Comparison of ENCODE assay signal across 16 cellular contexts in the genomic region with DNA sequence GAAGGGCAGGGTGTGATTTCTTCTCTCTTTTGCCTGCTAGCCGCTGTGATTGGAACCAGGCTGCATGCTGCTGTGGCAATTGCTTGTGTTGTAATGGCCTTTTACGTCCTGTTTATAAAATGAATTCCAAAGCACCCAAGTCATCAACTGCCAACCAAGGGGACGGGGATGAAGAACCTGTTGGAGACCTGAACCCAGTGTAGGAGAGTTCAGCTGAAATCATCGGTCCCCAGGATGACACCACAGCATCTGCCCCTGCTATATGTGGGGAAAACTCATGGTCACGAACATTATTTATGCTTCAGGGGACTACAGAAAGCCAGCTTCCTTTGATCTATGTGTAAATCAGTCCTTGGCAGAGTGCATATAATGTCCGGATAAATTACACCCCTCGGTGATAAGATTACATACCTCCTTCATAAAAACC. TPM values are rescaled to one million over a fixed set of nuclear protein-coding genes. Genes with fewer than 3 reads are reported as not detected.
DNase-seq lines count a peak whose midpoint lies in the region; ATAC-seq, FAIRE-seq and TF ChIP-seq lines count a peak whose summit lies in the region.
"Had no signal": no experiment of that assay in that cellular context is flagged by ENCODE, and none has a peak within 500 bp of the region (broad histone marks: within the 10 kb centered on the region; RNA-seq: fewer than 3 reads in every experiment).

No MANE protein-coding gene starts in this region.

- WGBS in K562 (ENCODE audit: insufficient coverage, low coverage, missing lambda C conversion rate) = 80% methylated on average over 7 of the region's 7 CpGs

- peaks cover 0 to 3% (median 0%) of the 10 kb centered on the region in 5 donors for H3K9me3 Mint-ChIP-seq in CD8-positive, alpha-beta memory T cell
- H3K9me3 Mint-ChIP-seq in progenitor cell of endocrine pancreas (ENCODE audit: low read depth) = no peaks in the 10 kb centered on the region

- peak overlapping the region in 2 of 8 donors; percentile 47 to 58 for H3K27ac Mint-ChIP-seq in CD8-positive, alpha-beta memory T cell
- no peak overlapping the region for H3K27ac Mint-ChIP-seq in progenitor cell of endocrine pancreas

- no peak overlapping the region for H2AFZ ChIP-seq in K562 (ENCODE audit: low read depth, low read length)

- H3K27me3 ChIP-seq in K562 (ENCODE audit: control insufficient read depth in 2 of 2, insufficient read depth in 2 of 2, low read length in 2 of 2) (no peaks in the 10 kb centered on the region), muscle layer of colon (ENCODE audit: control insufficient read depth in 1 of 2, insufficient read depth in 2 of 2, low read length in 2 of 2) (no peaks in the 10 kb centered on the region)
- no peaks in the 10 kb centered on the region for H3K27me3 ChIP-seq in CD8-positive, alpha-beta memory T cell (ENCODE audit: insufficient read depth, low read length, poor library complexity, severe bottlenecking)
- H3K27me3 ChIP-seq: BE2C had no signal

- H4K20me1 ChIP-seq in K562 (replicated peaks; ENCODE audit: control insufficient read depth, insufficient read depth, low read length) = no peaks in the 10 kb centered on the region

- H3K4me2 ChIP-seq in K562 (ENCODE audit: insufficient read depth, low read length) = no peak overlapping the region

- ATAC-seq in K562 = no peak
- ATAC-seq in GM21576 (IDR thresholded peaks at IDR 0.05; ENCODE audit: unreplicated experiment) = no peak
- ATAC-seq: SK-N-SH treated with all-trans-retinoic acid at 6 μM for 48 hours had no signal

- peak; percentile 63 for DNase-seq in AG08396 (ENCODE audit: low spot score)
- DNase-seq in HCEC 1CT = peak; percentile 55
- no peak for DNase-seq in K562 (ENCODE audit: extremely low read depth in 1 of 4, low spot score in 3 of 4)
- DNase-seq in caudate nucleus (lab: John Stamatoyannopoulos, UW) = no peak
- no peak for DNase-seq in CD8-positive, alpha-beta memory T cell
- DNase-seq in progenitor cell of endocrine pancreas (ENCODE audit: low spot score, unreplicated experiment) = no peak
- DNase-seq: activated CD8-positive, alpha-beta memory T cell treated with anti-CD3 and anti-CD28 coated beads for 24 hours; BE2C; NCI-H1048; posterior cingulate gyrus had no signal

- CTCF ChIA-PET in K562 (lab: Yijun Ruan, JAX; ENCODE audit: low intra/inter-chr PET ratio) = no interaction called here
- CTCF ChIA-PET in CD8-positive, alpha-beta memory T cell (lab: Charles Lee) = interaction anchor here (0.6 kb wide), 1 partner anchor 9 kb away, joined by 3 read pairs; no protein-coding TSS in a partner anchor

- H3K4me3 ChIP-seq in K562 = no peak overlapping the region
- H3K4me3 ChIP-seq in muscle layer of colon (ENCODE audit: low read depth in 1 of 2, low read length in 2 of 2) = no peak overlapping the region
- H3K4me3 ChIP-seq in CD8-positive, alpha-beta memory T cell (ENCODE audit: low read length) = no peak overlapping the region

- intact Hi-C loops in K562 (cut with micrococcal nuclease) = no loop called here

- no peak for TF ChIP-seq RAD21 in K562 (CRISPR knock-in tag; conservative IDR thresholded peaks at IDR 0.05 in 1 of 2, IDR thresholded peaks at IDR 0.05 in 1 of 2)

- TF ChIP-seq EP300 in K562 (IDR thresholded peaks at IDR 0.05; ENCODE audit: low read length) = no peak

- no peak for TF ChIP-seq CTCF in K562 (IDR thresholded peaks at IDR 0.05 in 2 of 3, conservative IDR thresholded peaks at IDR 0.05 in 1 of 3; ENCODE audit: insufficient read depth in 2 of 3, low read depth in 1 of 3, low read length in 3 of 3)
- TF ChIP-seq CTCF in progenitor cell of endocrine pancreas (IDR thresholded peaks at IDR 0.05; ENCODE audit: unreplicated experiment) = no peak

- POLR2A ChIA-PET in K562 (lab: Yijun Ruan, JAX) = interaction anchor here (0.6 to 0.9 kb wide), 3 partner anchors 12 to 37 kb away, joined by 3 read pairs; no protein-coding TSS in a partner anchor
- POLR2A ChIA-PET in CD8-positive, alpha-beta memory T cell (lab: Charles Lee) = interaction anchor here (1.1 kb wide), 1 partner anchor 18 kb away, joined by 3 read pairs; a partner anchor contains a TSS

- peaks cover 0 to 56% (median 6%) of the 10 kb centered on the region in 3 donors for H3K36me3 Mint-ChIP-seq in CD8-positive, alpha-beta memory T cell
- peaks cover 8% of the 10 kb centered on the region for H3K36me3 Mint-ChIP-seq in progenitor cell of endocrine pancreas (ENCODE audit: insufficient read depth)

- H3K9ac ChIP-seq in K562 (ENCODE audit: insufficient read depth in 1 of 2, low read depth in 2 of 2, low read length in 2 of 2) = no peak overlapping the region; a peak in 1 of 4 replicates
- H3K9ac ChIP-seq in muscle layer of colon (ENCODE audit: low read length) = peak overlapping the region; percentile 69

- H3K4me3 Mint-ChIP-seq in CD8-positive, alpha-beta memory T cell = peak overlapping the region in 1 of 7 donors; percentile 25
- H3K4me3 Mint-ChIP-seq in progenitor cell of endocrine pancreas (ENCODE audit: low read depth) = no peak overlapping the region

- no peak overlapping the region for H3K27ac ChIP-seq in K562 (ENCODE audit: extremely low read depth, low read depth, low read length)
- peak overlapping the region; percentile 78 for H3K27ac ChIP-seq in muscle layer of colon (ENCODE audit: low read depth, low read length)
- H3K27ac ChIP-seq in caudate nucleus (ENCODE audit: low read depth, low read length) = no peak overlapping the region
- H3K27ac ChIP-seq in CD8-positive, alpha-beta memory T cell (ENCODE audit: low read depth, low read length) = no peak overlapping the region

- BruUV-seq in K562 (replicated peaks; lab: Mats Ljungman, UMichigan) = no TSS peak

- H3K27me3 Mint-ChIP-seq in CD8-positive, alpha-beta memory T cell = no peaks in the 10 kb centered on the region
- H3K27me3 Mint-ChIP-seq in progenitor cell of endocrine pancreas = no peaks in the 10 kb centered on the region

- FAIRE-seq in K562 (lab: Jason Lieb, UNC) = no peak
- FAIRE-seq: colon, GM12892 had no signal

- H3K4me1 Mint-ChIP-seq in CD8-positive, alpha-beta memory T cell = peaks cover 32 to 45% (median 43%) of the 10 kb centered on the region in 3 donors
- peaks cover 16% of the 10 kb centered on the region for H3K4me1 Mint-ChIP-seq in progenitor cell of endocrine pancreas (ENCODE audit: low read depth)

- in situ Hi-C loops in K562 (cut with MboI) = no loop called here

- peaks cover 71% of the 10 kb centered on the region for H3K79me2 ChIP-seq in K562 (ENCODE audit: control insufficient read depth, insufficient read depth, low read length)

- H3K36me3 ChIP-seq in K562 (ENCODE audit: control insufficient read depth, insufficient read depth, low read length) (peaks cover 48% of the 10 kb centered on the region), muscle layer of colon (ENCODE audit: insufficient read depth, low read length) (peaks cover 24% of the 10 kb centered on the region)
- H3K36me3 ChIP-seq in CD8-positive, alpha-beta memory T cell (ENCODE audit: insufficient read depth, low read length) = peaks cover 4% of the 10 kb centered on the region

- H3K4me1 ChIP-seq in K562 (replicated peaks in 1 of 2; ENCODE audit: control insufficient read depth in 2 of 2, insufficient read depth in 2 of 2, low read length in 2 of 2) (peaks cover 3 to 25% of the 10 kb centered on the region in 2 experiments; a peak in 4 of 5 replicates), muscle layer of colon (ENCODE audit: insufficient read depth, low read length) (peaks cover 33% of the 10 kb centered on the region)
- peaks cover 23% of the 10 kb centered on the region for H3K4me1 ChIP-seq in CD8-positive, alpha-beta memory T cell (ENCODE audit: insufficient read depth, low read length)
- H3K4me1 ChIP-seq: BE2C had no signal

- no peaks in the 10 kb centered on the region for H3K9me3 ChIP-seq in K562 (replicated peaks; ENCODE audit: control insufficient read depth, insufficient read depth, low read depth, low read length)
- no peaks in the 10 kb centered on the region for H3K9me3 ChIP-seq in muscle layer of colon (ENCODE audit: low read length)
- H3K9me3 ChIP-seq in CD8-positive, alpha-beta memory T cell (ENCODE audit: low read length) = peaks cover 2% of the 10 kb centered on the region
- H3K9me3 ChIP-seq: BE2C had no signal

- no peak for TF ChIP-seq POLR2A in K562 (conservative IDR thresholded peaks at IDR 0.05)

- no peaks in the 10 kb centered on the region for H3K9me1 ChIP-seq in K562 (ENCODE audit: control insufficient read depth, insufficient read depth, low read length)

RNA-seq across cellular contexts. Expression of a gene that starts 3.8 kb away (rescaled TPM):
- 18.1 and 23.4 TPM in 2 replicates for total RNA-seq in K562 (2011; cell fraction: chromatin; rRNA removed; ENCODE audit: low replicate concordance)
- 17.2 and 20.7 TPM in 2 replicates for total RNA-seq in K562 (2011; cell fraction: nucleolus; rRNA removed)
- total RNA-seq in K562 (2011; cell fraction: nucleoplasm; rRNA removed) = 28.7 and 30.7 TPM in 2 replicates
- total RNA-seq in K562 (2014; rRNA removed) (17.2 and 25.8 TPM in 2 replicates), K562 (2014; rRNA removed; fragmentation: Illumina TruSeq; extraction: Trizol) (32.2 and 38.2 TPM in 2 replicates), K562 (2015; rRNA removed; fragmentation: Illumina TruSeq; extraction: Trizol) (29.0 and 33.4 TPM in 2 replicates), K562 (2021) (34.1 and 35.6 TPM in 2 replicates), progenitor cell of endocrine pancreas (24.7 and 27.1 TPM in 2 replicates)
- polyA plus RNA-seq in K562 (2011; rRNA removed) (26.0 and 26.7 TPM in 2 replicates), K562 (2014; fragmentation: Illumina TruSeq; extraction: Trizol) (35.2 and 36.4 TPM in 2 replicates), K562 (2014; fragmentation: Nextera tagmentation; extraction: Ambion mirVana) (10 to 100 TPM; 25.0 to 36.3 TPM), K562 (2014; rRNA removed) (17.2 and 26.5 TPM in 2 replicates)
- 10.8 and 15.9 TPM in 2 replicates for polyA plus RNA-seq in K562 (2011; cell fraction: cytosol; rRNA removed)
- 10.9 and 18.1 TPM in 2 replicates for polyA plus RNA-seq in K562 (2011; cell fraction: nucleus; rRNA removed)
- 29.7 and 33.2 TPM in 2 replicates for polyA plus RNA-seq in K562 (2012)
- polyA minus RNA-seq in K562 (2011; rRNA and poly(A)+ RNA removed) = 17.3 and 27.7 TPM in 2 replicates
- polyA minus RNA-seq in K562 (2011; cell fraction: cytosol; rRNA and poly(A)+ RNA removed) = 15.3 and 18.0 TPM in 2 replicates
- 4.7 and 9.4 TPM in 2 replicates for polyA minus RNA-seq in K562 (2011; cell fraction: nucleus; rRNA and poly(A)+ RNA removed)
- total RNA-seq in CD8-positive, alpha-beta memory T cell = 10 to 100 TPM; 30.3 to 36.6 TPM
- 38.2 TPM for polyA plus RNA-seq in CD8-positive, alpha-beta memory T cell

RNA-seq across cellular contexts. Expression of a gene that starts 18.6 kb away (rescaled TPM):
- total RNA-seq in K562 (2011; cell fraction: chromatin; rRNA removed; ENCODE audit: low replicate concordance) = 6.3 and 21.5 TPM in 2 replicates
- 4.9 and 5.5 TPM in 2 replicates for total RNA-seq in K562 (2011; cell fraction: nucleolus; rRNA removed)
- 18.3 and 30.8 TPM in 2 replicates for total RNA-seq in K562 (2011; cell fraction: nucleoplasm; rRNA removed)
- total RNA-seq in K562 (2014; rRNA removed) (22.9 and 26.6 TPM in 2 replicates), K562 (2014; rRNA removed; fragmentation: Illumina TruSeq; extraction: Trizol) (77.2 and 85.1 TPM in 2 replicates), K562 (2015; rRNA removed; fragmentation: Illumina TruSeq; extraction: Trizol) (49.2 and 52.1 TPM in 2 replicates), K562 (2021) (35.3 and 39.4 TPM in 2 replicates), progenitor cell of endocrine pancreas (22.0 and 24.1 TPM in 2 replicates)
- polyA plus RNA-seq in K562 (2011; rRNA removed) (35.9 and 61.5 TPM in 2 replicates), K562 (2014; fragmentation: Illumina TruSeq; extraction: Trizol) (46.7 and 57.6 TPM in 2 replicates), K562 (2014; fragmentation: Nextera tagmentation; extraction: Ambion mirVana) (10 to 100 TPM; 14.9 to 21.0 TPM), K562 (2014; rRNA removed) (38.7 and 39.6 TPM in 2 replicates)
- 2.8 and 14.0 TPM in 2 replicates for polyA plus RNA-seq in K562 (2011; cell fraction: cytosol; rRNA removed)
- polyA plus RNA-seq in K562 (2011; cell fraction: nucleus; rRNA removed) = 1.6 and 2.9 TPM in 2 replicates
- 25.8 and 65.1 TPM in 2 replicates for polyA plus RNA-seq in K562 (2012)
- polyA minus RNA-seq in K562 (2011; rRNA and poly(A)+ RNA removed) = 53.5 and 57.2 TPM in 2 replicates
- 22.9 and 30.5 TPM in 2 replicates for polyA minus RNA-seq in K562 (2011; cell fraction: cytosol; rRNA and poly(A)+ RNA removed)
- 2.6 and 5.9 TPM in 2 replicates for polyA minus RNA-seq in K562 (2011; cell fraction: nucleus; rRNA and poly(A)+ RNA removed)
- total RNA-seq in CD8-positive, alpha-beta memory T cell = 10 to 100 TPM; 37.5 to 40.9 TPM
- polyA plus RNA-seq in CD8-positive, alpha-beta memory T cell = 2.3 TPM

RNA-seq across cellular contexts. Expression of a gene that starts 19.5 kb away (rescaled TPM):
- 0.21 and 0.62 TPM in 2 replicates for total RNA-seq in K562 (2011; cell fraction: chromatin; rRNA removed; ENCODE audit: low replicate concordance)
- total RNA-seq in K562 (2011; cell fraction: nucleolus; rRNA removed) = 0.13 and 0.17 TPM in 2 replicates
- 0.22 TPM in 1 of 2 replicates, not detected in the other for total RNA-seq in K562 (2011; cell fraction: nucleoplasm; rRNA removed)
- total RNA-seq in K562 (2014; rRNA removed) (0.09 TPM in 1 of 2 replicates, not detected in the other), K562 (2014; rRNA removed; fragmentation: Illumina TruSeq; extraction: Trizol) (0.03 and 0.25 TPM in 2 replicates), K562 (2015; rRNA removed; fragmentation: Illumina TruSeq; extraction: Trizol) (0.04 and 0.07 TPM in 2 replicates), K562 (2021) (0.20 and 0.38 TPM in 2 replicates), progenitor cell of endocrine pancreas (10.6 and 14.6 TPM in 2 replicates)
- polyA plus RNA-seq in K562 (2011; rRNA removed) (0.11 and 0.14 TPM in 2 replicates), K562 (2014; fragmentation: Illumina TruSeq; extraction: Trizol) (0.18 and 0.46 TPM in 2 replicates), K562 (2014; fragmentation: Nextera tagmentation; extraction: Ambion mirVana) (under 1 TPM; 0.17 to 0.21 TPM), K562 (2014; rRNA removed) (0.15 and 1.2 TPM in 2 replicates)
- polyA plus RNA-seq in K562 (2011; cell fraction: cytosol; rRNA removed) = 0.09 and 0.16 TPM in 2 replicates
- 0.24 TPM in 2 replicates for polyA plus RNA-seq in K562 (2011; cell fraction: nucleus; rRNA removed)
- polyA plus RNA-seq in K562 (2012) = 0.17 and 0.32 TPM in 2 replicates
- 0.09 and 0.11 TPM in 2 replicates for polyA minus RNA-seq in K562 (2011; rRNA and poly(A)+ RNA removed)
- polyA minus RNA-seq in K562 (2011; cell fraction: cytosol; rRNA and poly(A)+ RNA removed) = not detected in 2 replicates
- polyA minus RNA-seq in K562 (2011; cell fraction: nucleus; rRNA and poly(A)+ RNA removed) = 0.11 and 0.13 TPM in 2 replicates
- 10 to 100 TPM; 11.3 to 13.9 TPM for total RNA-seq in CD8-positive, alpha-beta memory T cell
- 15.7 TPM for polyA plus RNA-seq in CD8-positive, alpha-beta memory T cell
- total RNA-seq: epithelial cell of proximal tubule had no signal

RNA-seq across cellular contexts. Expression of a gene that starts 52.5 kb away (rescaled TPM):
- total RNA-seq in K562 (2011; cell fraction: chromatin; rRNA removed; ENCODE audit: low replicate concordance) = 11.7 and 26.2 TPM in 2 replicates
- total RNA-seq in K562 (2011; cell fraction: nucleolus; rRNA removed) = 6.7 and 9.2 TPM in 2 replicates
- total RNA-seq in K562 (2011; cell fraction: nucleoplasm; rRNA removed) = 8.9 and 9.0 TPM in 2 replicates
- 3.5 and 3.8 TPM in 2 replicates for total RNA-seq in K562 (2014; rRNA removed)
- total RNA-seq in K562 (2014; rRNA removed; fragmentation: Illumina TruSeq; extraction: Trizol) = 6.1 and 6.8 TPM in 2 replicates
- total RNA-seq in K562 (2015; rRNA removed; fragmentation: Illumina TruSeq; extraction: Trizol) = 6.6 and 6.7 TPM in 2 replicates
- total RNA-seq in K562 (2021) = 6.1 and 9.6 TPM in 2 replicates
- polyA plus RNA-seq in K562 (2011; rRNA removed) = 8.8 and 10.1 TPM in 2 replicates
- 1.6 and 3.7 TPM in 2 replicates for polyA plus RNA-seq in K562 (2011; cell fraction: cytosol; rRNA removed)
- polyA plus RNA-seq in K562 (2011; cell fraction: nucleus; rRNA removed) = 6.2 and 8.8 TPM in 2 replicates
- polyA plus RNA-seq in K562 (2012) = 3.9 and 4.1 TPM in 2 replicates
- polyA plus RNA-seq in K562 (2014; fragmentation: Illumina TruSeq; extraction: Trizol) = 4.5 and 4.9 TPM in 2 replicates
- 1 to 10 TPM; 1.3 to 2.0 TPM for polyA plus RNA-seq in K562 (2014; fragmentation: Nextera tagmentation; extraction: Ambion mirVana)
- 3.9 and 4.0 TPM in 2 replicates for polyA plus RNA-seq in K562 (2014; rRNA removed)
- 16.2 and 16.3 TPM in 2 replicates for polyA minus RNA-seq in K562 (2011; rRNA and poly(A)+ RNA removed)
- 5.5 and 12.3 TPM in 2 replicates for polyA minus RNA-seq in K562 (2011; cell fraction: cytosol; rRNA and poly(A)+ RNA removed)
- 7.4 and 9.4 TPM in 2 replicates for polyA minus RNA-seq in K562 (2011; cell fraction: nucleus; rRNA and poly(A)+ RNA removed)
- 10 to 100 TPM; 14.4 to 15.1 TPM for total RNA-seq in CD8-positive, alpha-beta memory T cell
- 6.2 TPM for polyA plus RNA-seq in CD8-positive, alpha-beta memory T cell
- total RNA-seq in progenitor cell of endocrine pancreas = 12.1 and 12.2 TPM in 2 replicates

Comparison
In these comparisons a context has a peak if more than half of its experiments do, and no peak if none do; other contexts are left out.
1. DNase-seq: peak in AG08396 (single experiment) and HCEC 1CT (single experiment); none in K562 (0 of 4), caudate nucleus (0 of 61), CD8-positive, alpha-beta memory T cell (0 of 5) and progenitor cell of endocrine pancreas (single experiment).